ENCODE assay signal across 8 cellular contexts in genomic region chr1:55211456-55211855, GRCh38. TPM values are rescaled to one million over a fixed set of nuclear protein-coding genes. Genes with fewer than 3 reads are reported as not detected.
DNase-seq lines count a peak whose midpoint lies in the region; ATAC-seq, FAIRE-seq and TF ChIP-seq lines count a peak whose summit lies in the region.

No MANE protein-coding gene starts in this region.

- H3F3A ChIP-seq in neural progenitor cell (ENCODE audit: low read depth), result peaks cover 33% of the 10 kb centered on the region

- no peak overlapping the region for H3K4me3 ChIP-seq in astrocyte (ENCODE audit: insufficient read depth, low read depth, low read length)
- no peak overlapping the region for H3K4me3 ChIP-seq in neural progenitor cell

- H3K4me2 ChIP-seq in astrocyte (ENCODE audit: low read length) (peak overlapping the region; percentile 6), neural progenitor cell (peak overlapping the region; percentile 99)

- H3K79me2 ChIP-seq in astrocyte (ENCODE audit: insufficient read depth, low read length), result peaks cover 91% of the 10 kb centered on the region
- H3K79me2 ChIP-seq in neural progenitor cell (ENCODE audit: low read depth), result peaks cover 85% of the 10 kb centered on the region

- H3K36me3 ChIP-seq in astrocyte (ENCODE audit: insufficient read depth, low read length), result no peaks in the 10 kb centered on the region
- H3K36me3 ChIP-seq in neural progenitor cell, result no peaks in the 10 kb centered on the region

- H3K4me1 ChIP-seq in astrocyte (ENCODE audit: insufficient read depth, low read length) (peaks cover 11% of the 10 kb centered on the region), neural progenitor cell (peaks cover 50% of the 10 kb centered on the region)

- in situ Hi-C loops in G401 (cut with HindIII; ENCODE audit: low sequenced_read_pairs), result no loop called here

- H3K27me3 Mint-ChIP-seq in astrocyte (ENCODE audit: low read depth, unreplicated experiment) (no peaks in the 10 kb centered on the region), neural progenitor cell (ENCODE audit: insufficient read depth, low read depth) (peaks cover 3% of the 10 kb centered on the region)

- no peak for TF ChIP-seq CTCF in astrocyte (IDR thresholded peaks at IDR 0.05; ENCODE audit: insufficient read depth, low read depth, low read length)
- TF ChIP-seq CTCF in neural progenitor cell (IDR thresholded peaks at IDR 0.05), result no peak

- H3K9me3 Mint-ChIP-seq in astrocyte (ENCODE audit: unreplicated experiment) (no peaks in the 10 kb centered on the region), neural progenitor cell (no peaks in the 10 kb centered on the region)

- H2AFZ ChIP-seq in astrocyte (ENCODE audit: low read depth, low read length) (no peak overlapping the region), neural progenitor cell (replicated peaks) (no peak overlapping the region)

- H3K36me3 Mint-ChIP-seq in astrocyte (ENCODE audit: low read depth, unreplicated experiment), result no peaks in the 10 kb centered on the region
- H3K36me3 Mint-ChIP-seq in neural progenitor cell, result peaks cover 4% of the 10 kb centered on the region

- ATAC-seq in HG03139 (IDR thresholded peaks at IDR 0.05; ENCODE audit: unreplicated experiment) (peak; percentile 37), HG02798 (IDR thresholded peaks at IDR 0.05; ENCODE audit: poor library complexity, unreplicated experiment) (no peak), GM19351 (IDR thresholded peaks at IDR 0.05; ENCODE audit: unreplicated experiment) (no peak)

- no peaks in the 10 kb centered on the region for H3K9me3 ChIP-seq in astrocyte (ENCODE audit: insufficient read depth, low read depth, low read length)
- no peaks in the 10 kb centered on the region for H3K9me3 ChIP-seq in neural progenitor cell (ENCODE audit: low read depth)

- H4K20me1 ChIP-seq in astrocyte (ENCODE audit: insufficient read depth, low read length) (peaks cover 62% of the 10 kb centered on the region), neural progenitor cell (ENCODE audit: low read depth) (peaks cover 62% of the 10 kb centered on the region)

- H3K4me1 Mint-ChIP-seq in astrocyte (ENCODE audit: low read depth, unreplicated experiment) (peaks cover 40% of the 10 kb centered on the region), neural progenitor cell (peaks cover 54% of the 10 kb centered on the region)

- DNase-seq in G401 (ENCODE audit: low spot score) (peak; percentile 28), astrocyte (ENCODE audit: low read depth) (no peak), neural progenitor cell (ENCODE audit: low spot score) (no peak), amygdala (lab: John Stamatoyannopoulos, UW) (no peak)
- no peak for DNase-seq in stimulated activated CD4-positive, alpha-beta T cell treated with anti-CD3 and anti-CD28 coated beads, Interleukin-2, amount 100 ng/mL, for 48 hours

- H3K27me3 ChIP-seq in astrocyte (ENCODE audit: insufficient read depth, low read length), result no peaks in the 10 kb centered on the region
- peaks cover 4% of the 10 kb centered on the region for H3K27me3 ChIP-seq in neural progenitor cell

- H3K9ac ChIP-seq in astrocyte (ENCODE audit: low read length) (no peak overlapping the region), neural progenitor cell (no peak overlapping the region)

- H3K27ac ChIP-seq in astrocyte (ENCODE audit: low read depth, low read length) (no peak overlapping the region), neural progenitor cell (no peak overlapping the region)

- H3K4me3 Mint-ChIP-seq in astrocyte (ENCODE audit: unreplicated experiment) (peak overlapping the region; percentile 52), neural progenitor cell (no peak overlapping the region)

- H3K27ac Mint-ChIP-seq in astrocyte (ENCODE audit: unreplicated experiment) (no peak overlapping the region), neural progenitor cell (no peak overlapping the region)

- no peak for FAIRE-seq in astrocyte (lab: Jason Lieb, UNC)

RNA-seq across cellular contexts. Expression of gene USP24, which starts 3.7 kb away (rescaled TPM):
- 14.3 and 20.8 TPM in 2 replicates for total RNA-seq in G401 (2014; rRNA removed; shearing (Covaris generic))
- total RNA-seq in astrocyte, result 22.9 and 30.8 TPM in 2 replicates
- total RNA-seq in neural progenitor cell (ENCODE audit: low replicate concordance), result 35.2 and 50.5 TPM in 2 replicates
